1 cellular context compared by ENCODE assay signal in genomic region chr5:180790524-180790923, GRCh38.
TF ChIP-seq lines count a peak whose summit lies in the region.

No MANE protein-coding gene starts in this region.

TF ChIP-seq in K562, 482 proteins besides CTCF, POLR2A, EP300 and RAD21:
- TF ChIP-seq SREBF2 (CRISPR knock-in tag; IDR thresholded peaks at IDR 0.05) = no peak
- no peak for TF ChIP-seq EP400 (IDR thresholded peaks at IDR 0.05)
- TF ChIP-seq CHD4 (IDR thresholded peaks at IDR 0.05; ENCODE audit: insufficient read depth, insufficient replicate concordance, low read depth, low read length, poor library complexity, severe bottlenecking) = no peak
- TF ChIP-seq MECOM (CRISPR knock-in tag; IDR thresholded peaks at IDR 0.05) = no peak
- TF ChIP-seq CBX1 (IDR thresholded peaks at IDR 0.05; ENCODE audit: low read depth) = no peak
- TF ChIP-seq U2AF2 (optimal IDR thresholded peaks at IDR 0.05; ENCODE audit: low read depth, low read length) = no peak
